In the genomic region with DNA sequence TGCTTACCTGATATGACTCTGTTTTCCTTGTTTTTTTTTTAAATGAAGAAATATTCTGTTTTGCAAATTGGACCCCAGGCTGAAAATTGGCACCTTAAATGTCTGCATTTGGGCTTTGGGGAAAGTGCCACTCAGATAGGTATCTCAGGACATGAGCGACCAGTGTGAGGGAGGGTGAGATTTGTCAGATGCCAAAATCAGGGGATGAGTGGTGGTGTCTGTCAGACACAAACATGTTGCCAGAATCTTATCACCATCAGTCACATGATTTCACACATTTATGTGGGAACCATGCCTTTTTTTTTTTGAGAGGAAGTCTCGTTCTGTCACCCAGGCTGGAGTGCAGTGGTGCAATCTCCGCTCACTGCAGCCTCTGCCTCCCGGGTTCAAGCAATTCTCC, we compare ENCODE assay signal across 13 cellular contexts.
DNase-seq lines count a peak whose midpoint lies in the region; ATAC-seq and TF ChIP-seq lines count a peak whose summit lies in the region.
"Had no signal": no experiment of that assay in that cellular context is flagged by ENCODE, and none has a peak within 500 bp of the region (broad histone marks: within the 10 kb centered on the region; RNA-seq: fewer than 3 reads in every experiment).

No MANE protein-coding gene starts in this region.

- 0 out of 2 replicates have a peak, but pooled peaks cover 3% of the 10 kb centered on the region for H3K4me1 ChIP-seq in Caco-2
- H3K4me1 ChIP-seq: A549, BE2C had no signal

- peak; percentile 96 for ATAC-seq in central memory CD8-positive, alpha-beta T cell (replicated peaks; ENCODE audit: extremely low read depth, poor library complexity, severe bottlenecking)
- peak; percentile 79 to 80 for ATAC-seq in natural killer cell treated with Interleukin-12 subunit alpha and Interleukin-12 subunit beta and Interleukin-15 and Interleukin-18, amount 100 ng/mL, for 72 hours
- ATAC-seq in GM18502 (IDR thresholded peaks at IDR 0.05; ENCODE audit: poor library complexity, unreplicated experiment): no peak
- ATAC-seq: A549, HCT116, HepG2 had no signal

- intact Hi-C loops in Caco-2 (cut with micrococcal nuclease; ENCODE audit: unreplicated experiment): no loop called here

- POLR2A ChIA-PET in Caco-2 (lab: Charles Lee): no interaction called here

- H3K4me1 Mint-ChIP-seq in central memory CD8-positive, alpha-beta T cell: peaks cover 22% of the 10 kb centered on the region
- peaks cover 14 to 17% of the 10 kb centered on the region in 2 donors for H3K4me1 Mint-ChIP-seq in natural killer cell treated with Interleukin-12 subunit alpha and Interleukin-12 subunit beta and Interleukin-15 and Interleukin-18, amount 100 ng/mL, for 72 hours (ENCODE audit: low read depth in 2 of 2)
- H3K4me1 Mint-ChIP-seq in Caco-2 (ENCODE audit: low read depth, unreplicated experiment): no peaks in the 10 kb centered on the region

- H3K27ac Mint-ChIP-seq in central memory CD8-positive, alpha-beta T cell (ENCODE audit: low read depth): peak overlapping the region; percentile 83
- no peak overlapping the region for H3K27ac Mint-ChIP-seq in natural killer cell treated with Interleukin-12 subunit alpha and Interleukin-12 subunit beta and Interleukin-15 and Interleukin-18, amount 100 ng/mL, for 72 hours
- no peak overlapping the region for H3K27ac Mint-ChIP-seq in Caco-2 (ENCODE audit: unreplicated experiment)
- H3K27ac Mint-ChIP-seq: CD4-positive, alpha-beta memory T cell had no signal

- no peak overlapping the region for H3K4me3 ChIP-seq in Caco-2 (ENCODE audit: low read depth, low read length)
- H3K4me3 ChIP-seq: A549, GM23248 had no signal

- peak; percentile 3 for DNase-seq in stimulated activated CD8-positive, alpha-beta memory T cell treated with anti-CD3 and anti-CD28 coated beads, Interleukin-12 subunit alpha, Interleukin-12 subunit beta, amount 100 ng/mL, for 1 hour (ENCODE audit: low read depth)
- DNase-seq in stimulated activated CD8-positive, alpha-beta memory T cell treated with anti-CD3 and anti-CD28 coated beads, Interleukin-4, amount 100 ng/mL, for 48 hours: no peak
- no peak for DNase-seq in central memory CD8-positive, alpha-beta T cell (ENCODE audit: low spot score in 2 of 2)
- DNase-seq in natural killer cell treated with Interleukin-12 subunit alpha and Interleukin-12 subunit beta and Interleukin-15 and Interleukin-18, amount 100 ng/mL, for 72 hours (ENCODE audit: low spot score): no peak
- DNase-seq in Caco-2: no peak
- DNase-seq: BE2C; CD4-positive, alpha-beta memory T cell; DMS53; GM23248 had no signal

- BruUV-seq in Caco-2 (replicated peaks; lab: Mats Ljungman, UMichigan): no TSS peak

- H3K9me3 ChIP-seq in Caco-2: no peaks in the 10 kb centered on the region
- H3K9me3 ChIP-seq: A549, BE2C had no signal

- H3K4me3 Mint-ChIP-seq in central memory CD8-positive, alpha-beta T cell: peak overlapping the region; percentile 51
- peak overlapping the region; percentile 39 for H3K4me3 Mint-ChIP-seq in natural killer cell treated with Interleukin-12 subunit alpha and Interleukin-12 subunit beta and Interleukin-15 and Interleukin-18, amount 100 ng/mL, for 72 hours
- H3K4me3 Mint-ChIP-seq in Caco-2 (ENCODE audit: unreplicated experiment): no peak overlapping the region
- H3K4me3 Mint-ChIP-seq: CD4-positive, alpha-beta memory T cell had no signal

- H3K36me3 ChIP-seq in Caco-2 (ENCODE audit: control insufficient read depth, insufficient read depth, low read length): no peaks in the 10 kb centered on the region
- H3K36me3 ChIP-seq: BE2C had no signal

- no peaks in the 10 kb centered on the region for H3K27me3 Mint-ChIP-seq in central memory CD8-positive, alpha-beta T cell
- peaks cover 0 to 9% of the 10 kb centered on the region in 2 donors for H3K27me3 Mint-ChIP-seq in natural killer cell treated with Interleukin-12 subunit alpha and Interleukin-12 subunit beta and Interleukin-15 and Interleukin-18, amount 100 ng/mL, for 72 hours
- H3K27me3 Mint-ChIP-seq in Caco-2 (ENCODE audit: insufficient read depth, unreplicated experiment): no peaks in the 10 kb centered on the region
- H3K27me3 Mint-ChIP-seq: CD4-positive, alpha-beta memory T cell had no signal

- H3K27me3 ChIP-seq in Caco-2 (replicated peaks; ENCODE audit: control insufficient read depth, insufficient read depth, low read length): no peaks in the 10 kb centered on the region
- H3K27me3 ChIP-seq: BE2C had no signal

- no peaks in the 10 kb centered on the region for H3K9me3 Mint-ChIP-seq in central memory CD8-positive, alpha-beta T cell
- no peaks in the 10 kb centered on the region for H3K9me3 Mint-ChIP-seq in natural killer cell treated with Interleukin-12 subunit alpha and Interleukin-12 subunit beta and Interleukin-15 and Interleukin-18, amount 100 ng/mL, for 72 hours
- H3K9me3 Mint-ChIP-seq in Caco-2 (ENCODE audit: unreplicated experiment): no peaks in the 10 kb centered on the region

- CTCF ChIA-PET in Caco-2 (lab: Charles Lee): no interaction called here

- peaks cover 3% of the 10 kb centered on the region for H3K36me3 Mint-ChIP-seq in central memory CD8-positive, alpha-beta T cell (ENCODE audit: insufficient read depth)
- H3K36me3 Mint-ChIP-seq in natural killer cell treated with Interleukin-12 subunit alpha and Interleukin-12 subunit beta and Interleukin-15 and Interleukin-18, amount 100 ng/mL, for 72 hours: no peaks in the 10 kb centered on the region
- H3K36me3 Mint-ChIP-seq in Caco-2 (ENCODE audit: insufficient read depth, unreplicated experiment): no peaks in the 10 kb centered on the region
- H3K36me3 Mint-ChIP-seq: CD4-positive, alpha-beta memory T cell had no signal

- TF ChIP-seq CTCF in Caco-2 (IDR thresholded peaks at IDR 0.05; ENCODE audit: insufficient read depth in 1 of 2, low read depth in 1 of 2, low read length in 1 of 2, severe bottlenecking in 1 of 2, unreplicated experiment in 1 of 2): no peak
